8 cellular contexts compared by ENCODE assay signal in genomic region chr14:22852940-22853767, GRCh38. TPM values are rescaled to one million over a fixed set of nuclear protein-coding genes. Genes with fewer than 3 reads are reported as not detected.
DNase-seq lines count a peak whose midpoint lies in the region; TF ChIP-seq lines count a peak whose summit lies in the region.

No MANE protein-coding gene starts in this region.

- H3K4me3 ChIP-seq in right atrium auricular region = peak overlapping the region; percentile 35 to 46

- peaks cover 0 to 49% of the 10 kb centered on the region in 2 donors for H3K4me1 ChIP-seq in right atrium auricular region

- H3K27me3 ChIP-seq in right atrium auricular region = no peaks in the 10 kb centered on the region

- H3K9me3 ChIP-seq in right atrium auricular region = no peaks in the 10 kb centered on the region

- no peaks in the 10 kb centered on the region for H3K36me3 ChIP-seq in right atrium auricular region

- peak overlapping the region; percentile 12 to 34 for H3K27ac ChIP-seq in right atrium auricular region

- peak; percentile 84 for DNase-seq in EL
- peak; percentile 72 for DNase-seq in HCEC 1CT
- DNase-seq in NCI-H128 (lab: John Stamatoyannopoulos, UW; ENCODE audit: unreplicated experiment) = peak; percentile 31
- peak; percentile 65 to 91 (median 81) for DNase-seq in T-helper 2 cell
- DNase-seq in amygdala (lab: John Stamatoyannopoulos, UW) = peak in 52 of 56 donors; percentile 25 to 90 (median 62)
- peak; percentile 94 for DNase-seq in right atrium auricular region (ENCODE audit: low spot score)
- peak; percentile 47 for DNase-seq in pulmonary artery endothelial cell (ENCODE audit: low read depth, low spot score)
- DNase-seq in ureter (ENCODE audit: low spot score) = peak; percentile 95

- TF ChIP-seq CTCF in right atrium auricular region (IDR thresholded peaks at IDR 0.05) = peak; percentile 90 to 93

RNA-seq across cellular contexts. Expression of gene MMP14, which starts 16.8 kb away (rescaled TPM):
- total RNA-seq in right atrium auricular region = 10 to 100 TPM; 29.1 to 58.0 TPM
- 237 and 295 TPM in 2 replicates for total RNA-seq in pulmonary artery endothelial cell
- 172 TPM for total RNA-seq in ureter

RNA-seq across cellular contexts. Expression of gene LRP10, which starts 18.4 kb away (rescaled TPM):
- 100 to 1,000 TPM in 1 of 2 donors, 10 to 100 TPM in 1; 54.2 to 144 TPM for total RNA-seq in right atrium auricular region
- total RNA-seq in pulmonary artery endothelial cell = 59.9 and 67.8 TPM in 2 replicates
- total RNA-seq in ureter = 128 TPM

RNA-seq across cellular contexts. Expression of gene MRPL52, which starts 23.5 kb away (rescaled TPM):
- total RNA-seq in right atrium auricular region = 100 to 1,000 TPM in 1 of 2 donors, 10 to 100 TPM in 1; 59.4 to 168 TPM
- total RNA-seq in pulmonary artery endothelial cell = 55.0 and 71.7 TPM in 2 replicates
- 77.8 TPM for total RNA-seq in ureter

RNA-seq across cellular contexts. Expression of gene REM2, which starts 29.9 kb away (rescaled TPM):
- total RNA-seq in right atrium auricular region = not detected
- total RNA-seq in pulmonary artery endothelial cell = under 0.01 TPM in 1 of 2 replicates, not detected in the other
- 0.18 TPM for total RNA-seq in ureter

RNA-seq across cellular contexts. Expression of gene SLC7A7, which starts 37.9 kb away (rescaled TPM):
- total RNA-seq in right atrium auricular region = 10 to 100 TPM in 1 of 2 donors, 1 to 10 TPM in 1; 9.9 to 28.5 TPM
- total RNA-seq in pulmonary artery endothelial cell = 9.3 and 18.6 TPM in 2 replicates
- 10.6 TPM for total RNA-seq in ureter

Comparison
In these comparisons a context has a peak if more than half of its experiments do, and no peak if none do; other contexts are left out.
1. Peak in every context shown above with its lines: DNase-seq, H3K4me3 ChIP-seq and H3K27ac ChIP-seq.
2. DNase-seq: peak in every context shown above with its lines; median percentile 95 in ureter; 94 in right atrium auricular region; 84 in EL; 81 in T-helper 2 cell; 72 in HCEC 1CT; 62 in amygdala; 47 in pulmonary artery endothelial cell; 31 in NCI-H128.